Comparison of ENCODE assay signal across 1 cellular context in genomic region chr12:55973598-55974307, GRCh38.
A peak's percentile ranks its signal among the peaks of the same experiment; 100 is the strongest.
TF ChIP-seq lines count a peak whose summit lies in the region.

Gene RAB5B, plus strand, starts transcription at chr12:55974078. Its CDS starts 12,883 bp downstream, at chr12:55986961.

TF ChIP-seq in K562, 482 proteins besides CTCF, POLR2A, EP300 and RAD21 (continued from another document and continues in another):
- TF ChIP-seq ZBTB11 (CRISPR knock-in tag; IDR thresholded peaks at IDR 0.05) (no peak), POLR3A (IDR thresholded peaks at IDR 0.05; ENCODE audit: borderline replicate concordance, extremely low read depth, insufficient read depth, insufficient read length) (no peak), ZNF318 (IDR thresholded peaks at IDR 0.05; ENCODE audit: borderline replicate concordance in 1 of 2, low read depth in 1 of 2) (no peak), MCM7 (IDR thresholded peaks at IDR 0.05) (no peak), TFAM (CRISPR knock-in tag; conservative IDR thresholded peaks at IDR 0.05) (no peak), NR4A1 (CRISPR knock-in tag; IDR thresholded peaks at IDR 0.05) (no peak), NR4A1 (tag; IDR thresholded peaks at IDR 0.05) (no peak), KDM2B (CRISPR knock-in tag; IDR thresholded peaks at IDR 0.05) (no peak), MEF2A (IDR thresholded peaks at IDR 0.05; ENCODE audit: control insufficient read depth, low read depth, low read length) (no peak), DACH1 (IDR thresholded peaks at IDR 0.05; ENCODE audit: partially characterized antibody) (peak; percentile 60), DDX20 (tag; IDR thresholded peaks at IDR 0.05; ENCODE audit: low read depth) (no peak), POLR2G (IDR thresholded peaks at IDR 0.05; ENCODE audit: low read depth, low read length) (peak; percentile 98), SPI1 (IDR thresholded peaks at IDR 0.05; ENCODE audit: borderline replicate concordance, low read depth, low read length) (no peak), ASH1L (IDR thresholded peaks at IDR 0.05; ENCODE audit: borderline replicate concordance, low read depth, partially characterized antibody) (peak; percentile 100), MTA1 (IDR thresholded peaks at IDR 0.05; ENCODE audit: borderline replicate concordance) (peak; percentile 86), ZNF140 (CRISPR knock-in tag; IDR thresholded peaks at IDR 0.05) (no peak), NFIC (IDR thresholded peaks at IDR 0.05) (peak; percentile 37), ZNF165 (CRISPR knock-in tag; IDR thresholded peaks at IDR 0.05; ENCODE audit: borderline replicate concordance) (no peak), CREB3L1 (IDR thresholded peaks at IDR 0.05; ENCODE audit: borderline replicate concordance, low read depth) (peak; percentile 80; the same call in 1 of the 2 replicates), ZKSCAN8 (CRISPR knock-in tag; IDR thresholded peaks at IDR 0.05) (no peak), LEF1 (IDR thresholded peaks at IDR 0.05) (no peak), ZNF668 (CRISPR knock-in tag; IDR thresholded peaks at IDR 0.05) (no peak), DLX4 (CRISPR knock-in tag; IDR thresholded peaks at IDR 0.05) (no peak), ZNF12 (CRISPR knock-in tag; IDR thresholded peaks at IDR 0.05) (no peak), KDM5B (IDR thresholded peaks at IDR 0.05; ENCODE audit: insufficient replicate concordance, low read depth, low read length) (peak; percentile 74), ZNF766 (CRISPR knock-in tag; conservative IDR thresholded peaks at IDR 0.05) (0 out of 2 replicates have a peak, but pooled peaks have one; percentile 13), SAFB (IDR thresholded peaks at IDR 0.05; ENCODE audit: borderline replicate concordance, low read depth, low read length) (no peak), E2F6 (IDR thresholded peaks at IDR 0.05; ENCODE audit: borderline replicate concordance in 1 of 2, extremely low read depth in 1 of 2, insufficient read depth in 1 of 2, insufficient read length in 1 of 2, low read depth in 1 of 2, low read length in 1 of 2, poor library complexity in 1 of 2, severe bottlenecking in 1 of 2) (peak in 1 of 2 experiments; percentile 63), L3MBTL2 (IDR thresholded peaks at IDR 0.05) (peak; percentile 34), HDAC2 (IDR thresholded peaks at IDR 0.05) (peak; percentile 88), ZNF232 (CRISPR knock-in tag; IDR thresholded peaks at IDR 0.05) (no peak), SAFB2 (IDR thresholded peaks at IDR 0.05; ENCODE audit: borderline replicate concordance, low read depth, low read length, severe bottlenecking) (no peak), THRA (IDR thresholded peaks at IDR 0.05) (no peak), SMAD1 (IDR thresholded peaks at IDR 0.05; ENCODE audit: low read depth, low read length, partially characterized antibody) (peak; percentile 41), KAT8 (IDR thresholded peaks at IDR 0.05; ENCODE audit: low read depth) (no peak), FOXK2 (conservative IDR thresholded peaks at IDR 0.05 in 1 of 2, IDR thresholded peaks at IDR 0.05 in 1 of 2; ENCODE audit: low read depth in 2 of 2) (peak; percentile 97), NONO (IDR thresholded peaks at IDR 0.05; ENCODE audit: low read depth in 2 of 2, low read length in 1 of 2) (no peak), GABPB1 (CRISPR knock-in tag; IDR thresholded peaks at IDR 0.05) (peak; percentile 51; the same call in 1 of the 2 replicates), ZFP30 (CRISPR knock-in tag; IDR thresholded peaks at IDR 0.05; ENCODE audit: borderline replicate concordance) (no peak), ZNF224 (CRISPR knock-in tag; IDR thresholded peaks at IDR 0.05) (no peak), MCM2 (IDR thresholded peaks at IDR 0.05; ENCODE audit: low read depth) (no peak), HDAC8 (tag; IDR thresholded peaks at IDR 0.05) (peak; percentile 41; the same call in 1 of the 2 replicates), CCAR2 (IDR thresholded peaks at IDR 0.05; ENCODE audit: low read depth, low read length) (no peak), KLF16 (IDR thresholded peaks at IDR 0.05) (no peak), TOE1 (IDR thresholded peaks at IDR 0.05; ENCODE audit: borderline replicate concordance) (peak; percentile 68), TOE1 (CRISPR knock-in tag; IDR thresholded peaks at IDR 0.05; ENCODE audit: borderline replicate concordance, low read depth) (no peak), TEAD2 (tag; IDR thresholded peaks at IDR 0.05) (no peak), ZNF3 (CRISPR knock-in tag; IDR thresholded peaks at IDR 0.05) (no peak), E4F1 (CRISPR knock-in tag; IDR thresholded peaks at IDR 0.05; ENCODE audit: borderline replicate concordance) (no peak), ZNF24 (IDR thresholded peaks at IDR 0.05) (no peak), RFX5 (IDR thresholded peaks at IDR 0.05; ENCODE audit: low read depth, low read length) (no peak), GTF2F1 (IDR thresholded peaks at IDR 0.05; ENCODE audit: low read depth, low read length) (no peak), PPARD (CRISPR knock-in tag; IDR thresholded peaks at IDR 0.05) (no peak), ZBTB7A (IDR thresholded peaks at IDR 0.05; ENCODE audit: borderline replicate concordance, control insufficient read depth, low read depth, low read length) (peak; percentile 60; the same call in 1 of the 2 replicates), ZNF644 (tag; IDR thresholded peaks at IDR 0.05; ENCODE audit: low read depth) (no peak), NFE2L1 (tag; IDR thresholded peaks at IDR 0.05; ENCODE audit: borderline replicate concordance, low read depth) (no peak)
